Comparison of ENCODE assay signal across 11 cellular contexts in genomic region chr16:50360033-50360778, GRCh38.
DNase-seq lines count a peak whose midpoint lies in the region; ATAC-seq lines count a peak whose summit lies in the region.
"Had no signal": no experiment of that assay in that cellular context is flagged by ENCODE, and none has a peak within 500 bp of the region (broad histone marks: within the 10 kb centered on the region; RNA-seq: fewer than 3 reads in every experiment).

No MANE protein-coding gene starts in this region.

- in situ Hi-C loops in ACHN (cut with HindIII; ENCODE audit: low pct_ligation_motif_present, low pct_unique_long_range_greater_than_20kb, low sequenced_read_pairs): no loop called here

- peaks cover 20 to 24% of the 10 kb centered on the region in 2 donors for H3K36me3 ChIP-seq in muscle layer of duodenum (ENCODE audit: control insufficient read depth in 1 of 2, insufficient read depth in 2 of 2, low read length in 2 of 2)

- H3K4me1 ChIP-seq in muscle layer of duodenum (ENCODE audit: control insufficient read depth in 1 of 2, insufficient read depth in 2 of 2, low read length in 2 of 2): peaks cover 8 to 32% of the 10 kb centered on the region in 2 donors

- peak; percentile 71 for DNase-seq in ACHN
- peak; percentile 41 for DNase-seq in HPDE6-E6E7 (ENCODE audit: extremely low spot score)
- no peak for DNase-seq in central memory CD8-positive, alpha-beta T cell (ENCODE audit: low spot score in 2 of 2)
- DNase-seq in NCI-H1694 (lab: John Stamatoyannopoulos, UW): no peak
- DNase-seq in activated CD8-positive, alpha-beta memory T cell treated with anti-CD3 and anti-CD28 coated beads for 24 hours: no peak
- DNase-seq: activated gamma-delta T cell; effector CD8-positive, alpha-beta T cell had no signal

- peak overlapping the region; percentile 52 for H3K27ac ChIP-seq in muscle layer of duodenum (ENCODE audit: low read length)
- H3K27ac ChIP-seq: C4-2B had no signal

- H3K27me3 ChIP-seq in muscle layer of duodenum (ENCODE audit: low read depth, low read length): no peaks in the 10 kb centered on the region

- peak overlapping the region; percentile 2 for H3K27ac Mint-ChIP-seq in central memory CD8-positive, alpha-beta T cell (ENCODE audit: low read depth)

- no peaks in the 10 kb centered on the region for H3K27me3 Mint-ChIP-seq in central memory CD8-positive, alpha-beta T cell

- H3K4me3 Mint-ChIP-seq in central memory CD8-positive, alpha-beta T cell: no peak overlapping the region

- no peaks in the 10 kb centered on the region for H3K9me3 Mint-ChIP-seq in central memory CD8-positive, alpha-beta T cell

- no peaks in the 10 kb centered on the region for H3K9me3 ChIP-seq in muscle layer of duodenum (ENCODE audit: control insufficient read depth in 1 of 2, low read length in 2 of 2)

- no peak for ATAC-seq in central memory CD8-positive, alpha-beta T cell (replicated peaks; ENCODE audit: extremely low read depth, poor library complexity, severe bottlenecking)
- ATAC-seq in HG03457 (IDR thresholded peaks at IDR 0.05; ENCODE audit: unreplicated experiment) (no peak), GM21423 (IDR thresholded peaks at IDR 0.05; ENCODE audit: unreplicated experiment) (no peak)

- no peak overlapping the region for H3K4me3 ChIP-seq in muscle layer of duodenum (ENCODE audit: low read depth in 1 of 2, low read length in 2 of 2)

- H3K36me3 Mint-ChIP-seq in central memory CD8-positive, alpha-beta T cell (ENCODE audit: insufficient read depth): peaks cover 26% of the 10 kb centered on the region

- H3K4me1 Mint-ChIP-seq in central memory CD8-positive, alpha-beta T cell: peaks cover 55% of the 10 kb centered on the region

Comparison
In these comparisons a context has a peak if more than half of its experiments do, and no peak if none do; other contexts are left out.
1. DNase-seq: peak in ACHN (single experiment) and HPDE6-E6E7 (single experiment); none in central memory CD8-positive, alpha-beta T cell (0 of 2), NCI-H1694 (single experiment) and activated CD8-positive, alpha-beta memory T cell treated with anti-CD3 and anti-CD28 coated beads for 24 hours (single experiment).